ENCODE assay signal across 10 cellular contexts in the genomic region with DNA sequence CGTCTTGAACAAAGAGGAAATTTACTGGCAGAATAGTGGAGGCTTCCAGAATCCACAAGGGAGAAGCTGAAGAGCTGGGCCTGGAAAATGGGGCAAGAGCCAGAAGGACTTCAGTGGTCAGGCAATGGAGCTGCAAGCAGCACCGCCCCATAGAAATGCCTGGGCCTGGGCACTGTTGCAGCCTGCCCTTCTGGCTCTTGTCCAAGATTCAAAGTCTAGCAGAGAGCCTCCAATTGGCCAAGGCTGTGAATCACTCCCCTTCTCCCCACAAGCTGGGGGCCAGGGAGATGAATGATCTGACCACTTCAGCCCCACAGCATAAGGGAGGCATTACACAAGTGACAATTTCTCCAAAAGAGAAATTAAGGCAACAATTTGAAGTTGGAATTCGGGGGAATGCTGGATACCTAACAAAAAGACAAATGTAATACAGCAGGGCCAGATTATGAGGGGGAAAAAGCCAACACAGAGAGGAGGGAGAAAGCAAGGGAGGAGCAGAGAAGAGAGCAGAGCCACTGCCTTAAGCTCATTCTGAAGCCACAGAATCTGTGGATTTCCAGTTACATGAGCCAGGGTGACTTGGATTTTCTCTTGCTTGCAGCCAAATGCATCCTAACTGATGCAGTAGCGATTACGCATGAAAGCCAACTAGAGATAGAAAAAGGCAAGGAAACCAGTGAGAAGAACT.
DNase-seq lines count a peak whose midpoint lies in the region; ATAC-seq and TF ChIP-seq lines count a peak whose summit lies in the region.
"Had no signal": no experiment of that assay in that cellular context is flagged by ENCODE, and none has a peak within 500 bp of the region (broad histone marks: within the 10 kb centered on the region; RNA-seq: fewer than 3 reads in every experiment).

No MANE protein-coding gene starts in this region.

- H3K9me3 ChIP-seq in HCT116 (ENCODE audit: control insufficient read depth in 1 of 2, insufficient read depth in 1 of 2, low read depth in 1 of 2, low read length in 2 of 2) = 0 out of 4 replicates have a peak, but pooled peaks cover 0 to 3% of the 10 kb centered on the region in 2 experiments

- H3K4me2 ChIP-seq in HCT116 (ENCODE audit: low read length) = no peak overlapping the region

- H3K9me2 ChIP-seq in HCT116 (ENCODE audit: insufficient read depth) = no peaks in the 10 kb centered on the region

- TF ChIP-seq RAD21 in HCT116 (IDR thresholded peaks at IDR 0.05; ENCODE audit: low read depth) = no peak

- intact Hi-C loops in HCT116 (cut with micrococcal nuclease) = no loop called here

- BruUV-seq in HCT116 (replicated peaks; lab: Mats Ljungman, UMichigan) = no TSS peak

- H3K36me3 ChIP-seq in HCT116 (ENCODE audit: control insufficient read depth in 1 of 2, insufficient read depth in 2 of 2, low read length in 2 of 2) = no peaks in the 10 kb centered on the region

- no peak overlapping the region for H3K27ac ChIP-seq in HCT116 (ENCODE audit: low read depth, low read length)

- CTCF ChIA-PET in HCT116 (lab: Charles Lee) = no interaction called here

- peak; percentile 62 for ATAC-seq in HCT116
- no peak for ATAC-seq in HG03108 (IDR thresholded peaks at IDR 0.05; ENCODE audit: unreplicated experiment)
- ATAC-seq in GM19328 (IDR thresholded peaks at IDR 0.05; ENCODE audit: unreplicated experiment) = no peak
- ATAC-seq in GM21717 (IDR thresholded peaks at IDR 0.05; ENCODE audit: unreplicated experiment) = no peak

- H4K20me1 ChIP-seq in HCT116 (ENCODE audit: insufficient read depth) = no peaks in the 10 kb centered on the region

- DNase-seq in HCT116 (ENCODE audit: low read depth, low spot score) (no peak), NCI-H69 (lab: John Stamatoyannopoulos, UW) (peak; percentile 73), epithelial cell of esophagus (ENCODE audit: low read depth) (peak; percentile 86), mucosa of gallbladder (ENCODE audit: low spot score) (peak; percentile 53), cortex of kidney (lab: John Stamatoyannopoulos, UW) (no peak)
- DNase-seq: foreskin melanocyte, kidney had no signal

- peaks cover 5 to 7% of the 10 kb centered on the region in 2 experiments; a peak in 2 of 4 replicates for H3K4me1 ChIP-seq in HCT116 (ENCODE audit: control insufficient read depth in 1 of 2, insufficient read depth in 2 of 2, low read length in 2 of 2)

- no peaks in the 10 kb centered on the region for H3K27me3 ChIP-seq in HCT116 (ENCODE audit: insufficient read depth, low read length)

- TF ChIP-seq CTCF in HCT116 (IDR thresholded peaks at IDR 0.05 in 2 of 3, conservative IDR thresholded peaks at IDR 0.05 in 1 of 3; ENCODE audit: borderline replicate concordance in 1 of 3, insufficient read depth in 1 of 3, low read depth in 2 of 3, low read length in 2 of 3) = no peak
- no peak for TF ChIP-seq CTCF in epithelial cell of esophagus (IDR thresholded peaks at IDR 0.05; ENCODE audit: insufficient read depth, low read depth, low read length, missing control alignments)

- H3K4me3 ChIP-seq in HCT116 (replicated peaks in 1 of 2; ENCODE audit: low read depth in 1 of 2, low read length in 2 of 2) = no peak overlapping the region
- no peak overlapping the region for H3K4me3 ChIP-seq in epithelial cell of esophagus (ENCODE audit: low read length)

- POLR2A ChIA-PET in HCT116 (lab: Charles Lee) = no interaction called here

- RAD21 ChIA-PET in HCT116 (lab: Charles Lee; ENCODE audit: low non-redundant PET in 1 of 2, low total read pairs in 2 of 2, uncharacterized antibody in 2 of 2, unreplicated experiment in 2 of 2) = no interaction called here

- TF ChIP-seq POLR2A in HCT116 (IDR thresholded peaks at IDR 0.05; ENCODE audit: borderline replicate concordance, extremely low read depth, insufficient read depth, insufficient read length) = no peak

- no peaks in the 10 kb centered on the region for H3K79me2 ChIP-seq in HCT116 (ENCODE audit: insufficient read depth, low read length)

- H3K9ac ChIP-seq in HCT116 (ENCODE audit: low read length) = no peak overlapping the region

- H2AFZ ChIP-seq in HCT116 (ENCODE audit: low read depth, low read length, poor library complexity, severe bottlenecking) = no peak overlapping the region

TF ChIP-seq in HCT116, 20 proteins besides CTCF, POLR2A, EP300 and RAD21:
- TF ChIP-seq ELF1 (IDR thresholded peaks at IDR 0.05; ENCODE audit: borderline replicate concordance, low read depth) (no peak), JUND (IDR thresholded peaks at IDR 0.05) (no peak), EZH2 (IDR thresholded peaks at IDR 0.05) (no peak), SP1 (IDR thresholded peaks at IDR 0.05; ENCODE audit: low read depth) (no peak), TCF7L2 (IDR thresholded peaks at IDR 0.05; ENCODE audit: borderline replicate concordance, extremely low read depth, insufficient read depth, insufficient read length) (no peak), SIN3A (IDR thresholded peaks at IDR 0.05; ENCODE audit: low read depth) (no peak), FOSL1 (IDR thresholded peaks at IDR 0.05; ENCODE audit: low read depth) (no peak), REST (IDR thresholded peaks at IDR 0.05; ENCODE audit: low read depth) (no peak), EZH2phosphoT487 (IDR thresholded peaks at IDR 0.05; ENCODE audit: borderline replicate concordance) (no peak), ATF3 (IDR thresholded peaks at IDR 0.05) (no peak), POLR2AphosphoS5 (IDR thresholded peaks at IDR 0.05; ENCODE audit: low read depth, low read length) (no peak)
- TF ChIP-seq, protein P1, sequence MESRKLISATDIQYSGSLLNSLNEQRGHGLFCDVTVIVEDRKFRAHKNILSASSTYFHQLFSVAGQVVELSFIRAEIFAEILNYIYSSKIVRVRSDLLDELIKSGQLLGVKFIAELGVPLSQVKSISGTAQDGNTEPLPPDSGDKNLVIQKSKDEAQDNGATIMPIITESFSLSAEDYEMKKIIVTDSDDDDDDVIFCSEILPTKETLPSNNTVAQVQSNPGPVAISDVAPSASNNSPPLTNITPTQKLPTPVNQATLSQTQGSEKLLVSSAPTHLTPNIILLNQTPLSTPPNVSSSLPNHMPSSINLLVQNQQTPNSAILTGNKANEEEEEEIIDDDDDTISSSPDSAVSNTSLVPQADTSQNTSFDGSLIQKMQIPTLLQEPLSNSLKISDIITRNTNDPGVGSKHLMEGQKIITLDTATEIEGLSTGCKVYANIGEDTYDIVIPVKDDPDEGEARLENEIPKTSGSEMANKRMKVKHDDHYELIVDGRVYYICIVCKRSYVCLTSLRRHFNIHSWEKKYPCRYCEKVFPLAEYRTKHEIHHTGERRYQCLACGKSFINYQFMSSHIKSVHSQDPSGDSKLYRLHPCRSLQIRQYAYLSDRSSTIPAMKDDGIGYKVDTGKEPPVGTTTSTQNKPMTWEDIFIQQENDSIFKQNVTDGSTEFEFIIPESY (IDR thresholded peaks at IDR 0.05; ENCODE audit: extremely low read depth, insufficient replicate concordance, low read length) = no peak
- TF ChIP-seq, protein P2, sequence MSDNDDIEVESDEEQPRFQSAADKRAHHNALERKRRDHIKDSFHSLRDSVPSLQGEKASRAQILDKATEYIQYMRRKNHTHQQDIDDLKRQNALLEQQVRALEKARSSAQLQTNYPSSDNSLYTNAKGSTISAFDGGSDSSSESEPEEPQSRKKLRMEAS (IDR thresholded peaks at IDR 0.05) = no peak

Comparison
In these comparisons a context has a peak if more than half of its experiments do, and no peak if none do; other contexts are left out.
1. DNase-seq: peak in NCI-H69 (single experiment), epithelial cell of esophagus (single experiment) and mucosa of gallbladder (single experiment); none in HCT116 (single experiment) and cortex of kidney (single experiment).